27 cellular contexts compared by ENCODE assay signal in the genomic region with DNA sequence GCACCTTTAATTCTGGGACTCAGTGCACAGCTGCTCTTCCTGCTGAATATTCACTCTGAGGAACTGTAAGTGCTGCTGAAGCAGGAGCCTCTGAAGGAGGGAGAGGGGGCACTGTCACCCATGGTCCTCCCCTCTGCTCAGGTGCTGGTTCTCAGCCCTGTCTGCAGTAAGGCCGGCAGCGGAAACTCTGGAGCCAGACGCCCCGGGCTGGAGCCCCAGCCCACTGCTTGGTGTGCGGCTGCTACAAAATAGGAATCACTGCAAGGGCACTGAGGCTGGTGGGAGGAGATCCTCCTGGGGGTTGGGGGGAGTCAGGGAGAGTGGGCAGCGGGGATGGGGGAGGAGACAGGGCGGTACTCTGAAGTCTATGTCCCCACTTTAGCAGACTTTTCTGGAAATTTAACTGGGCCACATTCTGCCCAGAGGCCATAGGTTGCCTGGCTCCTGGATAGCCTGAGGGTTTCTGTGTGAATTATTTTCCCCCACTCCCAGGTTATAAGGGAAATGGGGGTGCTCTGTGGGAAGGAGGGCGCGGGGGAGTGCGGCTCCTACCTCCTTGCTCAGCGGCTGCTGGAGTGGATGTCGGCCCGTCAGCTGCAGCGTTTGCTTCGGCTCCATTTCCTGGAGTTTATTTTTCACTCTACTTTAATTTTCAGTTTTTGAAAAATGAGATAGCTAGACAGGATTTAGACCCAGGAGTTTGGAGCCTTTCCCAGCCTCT. TPM values are rescaled to one million over a fixed set of nuclear protein-coding genes. Genes with fewer than 3 reads are reported as not detected.
DNase-seq lines count a peak whose midpoint lies in the region; ATAC-seq and TF ChIP-seq lines count a peak whose summit lies in the region.
"Had no signal": no experiment of that assay in that cellular context is flagged by ENCODE, and none has a peak within 500 bp of the region (broad histone marks: within the 10 kb centered on the region; RNA-seq: fewer than 3 reads in every experiment).

No MANE protein-coding gene starts in this region.

- WGBS in endodermal cell (ENCODE audit: insufficient coverage in 1 of 2, insufficient read length in 1 of 2), 2 experiments, result 90 to 100% methylated on average over 1 to 15 of the region's 15 CpGs
- 88 to 89% methylated on average over 15 of the region's 15 CpGs for WGBS in sigmoid colon, 2 donors

- no peak overlapping the region for H3K27ac ChIP-seq in CD8-positive, alpha-beta T cell (ENCODE audit: low read depth, low read length)
- peak overlapping the region; percentile 55 for H3K27ac ChIP-seq in endodermal cell (ENCODE audit: low read depth, low read length)
- H3K27ac ChIP-seq in sigmoid colon, result no peak overlapping the region
- H3K27ac ChIP-seq: KMS-11, SK-N-MC had no signal

- TF ChIP-seq CTCF in CD8-positive, alpha-beta T cell (IDR thresholded peaks at IDR 0.05), result no peak
- TF ChIP-seq CTCF in endodermal cell (conservative IDR thresholded peaks at IDR 0.05) (no peak), sigmoid colon (IDR thresholded peaks at IDR 0.05) (no peak), foreskin fibroblast (IDR thresholded peaks at IDR 0.05; ENCODE audit: low read depth, low read length) (no peak)

- no peak for TF ChIP-seq POLR2A in sigmoid colon (IDR thresholded peaks at IDR 0.05)

- no peak overlapping the region for H3K4me3 ChIP-seq in CD8-positive, alpha-beta T cell (ENCODE audit: low read depth, low read length)
- no peak overlapping the region for H3K4me3 ChIP-seq in endodermal cell (ENCODE audit: low read length)
- no peak overlapping the region for H3K4me3 ChIP-seq in sigmoid colon
- no peak overlapping the region for H3K4me3 ChIP-seq in foreskin fibroblast (ENCODE audit: low read depth in 1 of 2, low read length in 2 of 2)
- H3K4me3 ChIP-seq: BLaER1 treated with 17β-estradiol and CSF1 and Interleukin-3, amounts not matched to agents 10 nM and 100 nM; GM12878; HAP-1; SK-N-MC had no signal

- DNase-seq in activated CD8-positive, alpha-beta memory T cell treated with anti-CD3 and anti-CD28 coated beads, Interleukin-2, amount 50 U/mL, for 48 hours, result peak; percentile 28
- no peak for DNase-seq in activated CD8-positive, alpha-beta memory T cell treated with anti-CD3 and anti-CD28 coated beads, Interleukin-2, amount 50 U/mL, for 4 hours
- DNase-seq in CD8-positive, alpha-beta T cell, result no peak
- DNase-seq in endodermal cell (no peak), sigmoid colon (peak; percentile 46), foreskin fibroblast (no peak), HUDEP-2 (lab: John Stamatoyannopoulos, UW; ENCODE audit: unreplicated experiment in 76 of 76) (no peak)
- DNase-seq: CD4-positive, alpha-beta memory T cell; DMS 273 treated with DMSO at 0.1 percent for 48 hours; DMS79; EL; GDM1; GOT3; MM.1S; NCI-H1417; NCI-H1694 treated with DMSO at 0.1 percent for 48 hours; NCI-H2081; NCI-H2227 treated with DMSO at 0.1 percent for 48 hours; NCI-H69; SIG-M5 had no signal

- peaks cover 37% of the 10 kb centered on the region for H3K36me3 ChIP-seq in CD8-positive, alpha-beta T cell (ENCODE audit: insufficient read depth, low read length)
- peaks cover 37% of the 10 kb centered on the region for H3K36me3 ChIP-seq in endodermal cell (ENCODE audit: control insufficient read depth, insufficient read depth, low read length)
- peaks cover 7 to 55% (median 24%) of the 10 kb centered on the region in 4 donors for H3K36me3 ChIP-seq in sigmoid colon

- CTCF ChIA-PET in CD8-positive, alpha-beta T cell (lab: Charles Lee), result interaction anchor here (0.7 to 5.2 kb wide), 3 partner anchors 7 to 233 kb away, joined by 3 to 55 read pairs (median 3); no protein-coding TSS in a partner anchor

- H3K9ac ChIP-seq in endodermal cell (ENCODE audit: extremely low read depth, low read length, poor library complexity, severe bottlenecking), result no peak overlapping the region
- H3K9ac ChIP-seq: KMS-11 had no signal

- TF ChIP-seq EP300 in sigmoid colon (IDR thresholded peaks at IDR 0.05), result no peak

- no peaks in the 10 kb centered on the region for H3K9me3 ChIP-seq in CD8-positive, alpha-beta T cell (ENCODE audit: low read length)
- H3K9me3 ChIP-seq in endodermal cell (ENCODE audit: control insufficient read depth, low read length) (no peaks in the 10 kb centered on the region), sigmoid colon (no peaks in the 10 kb centered on the region)
- H3K9me3 ChIP-seq: BLaER1 treated with 17β-estradiol and CSF1 and Interleukin-3, amounts not matched to agents 10 nM and 100 nM; Caco-2; HAP-1 had no signal

- H3K4me3 Mint-ChIP-seq in CD8-positive, alpha-beta T cell, result no peak overlapping the region
- no peak overlapping the region for H3K4me3 Mint-ChIP-seq in endodermal cell
- H3K4me3 Mint-ChIP-seq: CD4-positive, alpha-beta memory T cell; IgD-negative memory B cell had no signal

- no peaks in the 10 kb centered on the region for H3K9me3 Mint-ChIP-seq in CD8-positive, alpha-beta T cell
- no peaks in the 10 kb centered on the region for H3K9me3 Mint-ChIP-seq in endodermal cell
- H3K9me3 Mint-ChIP-seq: CD4-positive, alpha-beta memory T cell; IgD-negative memory B cell had no signal

- ATAC-seq in CD8-positive, alpha-beta T cell, result no peak
- ATAC-seq: GM12878 had no signal

- no peaks in the 10 kb centered on the region for H3K27me3 Mint-ChIP-seq in CD8-positive, alpha-beta T cell (ENCODE audit: low read depth)
- no peaks in the 10 kb centered on the region for H3K27me3 Mint-ChIP-seq in endodermal cell (ENCODE audit: insufficient read depth)
- H3K27me3 Mint-ChIP-seq: CD4-positive, alpha-beta memory T cell; IgD-negative memory B cell had no signal

- no peaks in the 10 kb centered on the region for H3K27me3 ChIP-seq in CD8-positive, alpha-beta T cell (ENCODE audit: insufficient read depth, low read length)
- no peaks in the 10 kb centered on the region for H3K27me3 ChIP-seq in endodermal cell (ENCODE audit: control insufficient read depth, insufficient read depth, low read length, poor library complexity, severe bottlenecking)
- H3K27me3 ChIP-seq in sigmoid colon, result no peaks in the 10 kb centered on the region
- H3K27me3 ChIP-seq: BLaER1 treated with 17β-estradiol and CSF1 and Interleukin-3, amounts not matched to agents 10 nM and 100 nM had no signal

- peaks cover 73% of the 10 kb centered on the region for H3K36me3 Mint-ChIP-seq in CD8-positive, alpha-beta T cell
- peaks cover 40% of the 10 kb centered on the region for H3K36me3 Mint-ChIP-seq in endodermal cell (ENCODE audit: low read depth)

- POLR2A ChIA-PET in CD8-positive, alpha-beta T cell (lab: Charles Lee), result no interaction called here

- H3K4me1 Mint-ChIP-seq in CD8-positive, alpha-beta T cell (ENCODE audit: low read depth), result peaks cover 31% of the 10 kb centered on the region
- H3K4me1 Mint-ChIP-seq in endodermal cell, result peaks cover 6% of the 10 kb centered on the region

- H3K27ac Mint-ChIP-seq in CD8-positive, alpha-beta T cell, result peak overlapping the region; percentile 52
- no peak overlapping the region for H3K27ac Mint-ChIP-seq in endodermal cell

- intact Hi-C loops in CD8-positive, alpha-beta T cell (cut with DNase I, micrococcal nuclease), result no loop called here
- intact Hi-C loops in sigmoid colon (cut with DNase I), result loop anchor here (5.0 kb wide), 1 partner anchor 1696 kb away; no protein-coding TSS in a partner anchor

- peaks cover 18% of the 10 kb centered on the region for H3K4me1 ChIP-seq in CD8-positive, alpha-beta T cell (ENCODE audit: insufficient read depth, low read length)
- H3K4me1 ChIP-seq in endodermal cell (ENCODE audit: control insufficient read depth, insufficient read depth, low read length) (no peaks in the 10 kb centered on the region), sigmoid colon (peaks cover 0 to 15% (median 14%) of the 10 kb centered on the region in 4 donors)
- H3K4me1 ChIP-seq: Caco-2, HAP-1 had no signal

RNA-seq across cellular contexts. Expression of gene TBC1D22A, which starts 33.6 kb away (rescaled TPM):
- total RNA-seq in CD8-positive, alpha-beta T cell, result 10 to 100 TPM; 21.8 to 27.4 TPM
- total RNA-seq in endodermal cell (10 to 100 TPM; 21.0 to 27.9 TPM), sigmoid colon (10 to 100 TPM; 13.6 to 14.3 (median 13.8) TPM)
- 11.4 TPM for polyA plus RNA-seq in endodermal cell (2013, experiment 1 of 2)
- polyA plus RNA-seq in endodermal cell (2013, experiment 2 of 2), result 11.7 TPM
- polyA plus RNA-seq in sigmoid colon, result 10 to 100 TPM; 19.2 to 34.6 (median 19.4) TPM

RNA-seq across cellular contexts. Expression of gene CERK, which starts 58.0 kb away (rescaled TPM):
- 10 to 100 TPM; 93.5 to 95.0 TPM for total RNA-seq in CD8-positive, alpha-beta T cell
- total RNA-seq in endodermal cell, result 10 to 100 TPM; 54.9 to 57.6 TPM
- polyA plus RNA-seq in endodermal cell (2013, experiment 1 of 2), result 63.5 TPM
- 60.5 TPM for polyA plus RNA-seq in endodermal cell (2013, experiment 2 of 2)
- total RNA-seq in sigmoid colon, result 10 to 100 TPM; 23.9 to 45.5 (median 29.2) TPM
- polyA plus RNA-seq in sigmoid colon, result 10 to 100 TPM; 26.1 to 29.5 (median 26.4) TPM

Comparison
In these comparisons a context has a peak if more than half of its experiments do, and no peak if none do; other contexts are left out.
1. DNase-seq: peak in activated CD8-positive, alpha-beta memory T cell treated with anti-CD3 and anti-CD28 coated beads, Interleukin-2, amount 50 U/mL, for 48 hours (single experiment) and sigmoid colon (single experiment); none in activated CD8-positive, alpha-beta memory T cell treated with anti-CD3 and anti-CD28 coated beads, Interleukin-2, amount 50 U/mL, for 4 hours (single experiment), CD8-positive, alpha-beta T cell (0 of 7), endodermal cell (single experiment), foreskin fibroblast (0 of 2) and HUDEP-2 (0 of 76).